In genomic region chr6:16182428-16182827, GRCh38 we compare ENCODE assay signal across 15 cellular contexts. TPM values are rescaled to one million over a fixed set of nuclear protein-coding genes. Genes with fewer than 3 reads are reported as not detected.
DNase-seq lines count a peak whose midpoint lies in the region; ATAC-seq, FAIRE-seq and TF ChIP-seq lines count a peak whose summit lies in the region.
"Had no signal": no experiment of that assay in that cellular context is flagged by ENCODE, and none has a peak within 500 bp of the region (broad histone marks: within the 10 kb centered on the region; RNA-seq: fewer than 3 reads in every experiment).

No MANE protein-coding gene starts in this region.

- H2AFZ ChIP-seq in osteoblast (ENCODE audit: low read length): no peak overlapping the region

- FAIRE-seq in endometrium (lab: Jason Lieb, UNC): peak; percentile 90

- DNase-seq in AG08395 (ENCODE audit: low spot score) (peak; percentile 8), HFF-Myc (ENCODE audit: extremely low read depth, low read depth) (peak; percentile 52), osteoblast (ENCODE audit: insufficient read length, low spot score, missing footprints) (no peak), right atrium auricular region (ENCODE audit: low spot score) (no peak)
- no peak for DNase-seq in stimulated activated CD4-positive, alpha-beta T cell treated with anti-CD3 and anti-CD28 coated beads, Interleukin-1b, Interleukin-23, amount 100 ng/mL, for 48 hours
- DNase-seq: 8988T, NCI-H1436 treated with DMSO at 0.1 percent for 48 hours, Right ventricle myocardium superior had no signal

- H3K4me1 ChIP-seq in osteoblast (ENCODE audit: insufficient read depth, low read length): no peaks in the 10 kb centered on the region
- no peaks in the 10 kb centered on the region for H3K4me1 ChIP-seq in right atrium auricular region
- H3K4me1 ChIP-seq: SJSA1 had no signal

- H3K9me3 ChIP-seq in osteoblast (ENCODE audit: low read depth, low read length) (peaks cover 3% of the 10 kb centered on the region), right atrium auricular region (no peaks in the 10 kb centered on the region)
- H3K9me3 ChIP-seq: SJSA1 had no signal

- H4K20me1 ChIP-seq in osteoblast (ENCODE audit: insufficient read depth, low read length): no peaks in the 10 kb centered on the region
- H4K20me1 ChIP-seq: BLaER1 treated with 17β-estradiol and CSF1 and Interleukin-3, amounts not matched to agents 10 nM and 100 nM had no signal

- H3K27ac ChIP-seq in osteoblast (ENCODE audit: low read depth, low read length): no peak overlapping the region
- no peak overlapping the region for H3K27ac ChIP-seq in right atrium auricular region
- H3K27ac ChIP-seq: BLaER1 treated with 17β-estradiol and CSF1 and Interleukin-3, amounts not matched to agents 10 nM and 100 nM; SJSA1 had no signal

- no peak for TF ChIP-seq CTCF in HFF-Myc (IDR thresholded peaks at IDR 0.05; ENCODE audit: low read depth, low read length, missing control alignments)
- TF ChIP-seq CTCF in osteoblast (IDR thresholded peaks at IDR 0.05; ENCODE audit: extremely low read depth, low read depth, low read length): no peak
- no peak for TF ChIP-seq CTCF in right atrium auricular region (IDR thresholded peaks at IDR 0.05)

- peak overlapping the region; percentile 0 for H3K4me2 ChIP-seq in osteoblast (ENCODE audit: insufficient read depth, low read length)

- H3K4me3 ChIP-seq in HFF-Myc (replicated peaks; ENCODE audit: low read depth, low read length): peak overlapping the region; percentile 5; the same call in 1 of the 2 replicates
- no peak overlapping the region for H3K4me3 ChIP-seq in osteoblast (ENCODE audit: insufficient read depth, low read length)
- H3K4me3 ChIP-seq in right atrium auricular region: no peak overlapping the region
- H3K4me3 ChIP-seq: BLaER1 treated with 17β-estradiol and CSF1 and Interleukin-3, amounts not matched to agents 10 nM and 100 nM; SJSA1 had no signal

- ATAC-seq in HG03520 (IDR thresholded peaks at IDR 0.05; ENCODE audit: unreplicated experiment): no peak
- no peak for ATAC-seq in HG03354 (IDR thresholded peaks at IDR 0.05; ENCODE audit: poor library complexity, severe bottlenecking, unreplicated experiment)

- no peaks in the 10 kb centered on the region for H3K27me3 ChIP-seq in osteoblast (ENCODE audit: insufficient read depth, low read length)
- H3K27me3 ChIP-seq in right atrium auricular region: no peaks in the 10 kb centered on the region
- H3K27me3 ChIP-seq: BLaER1 treated with 17β-estradiol and CSF1 and Interleukin-3, amounts not matched to agents 10 nM and 100 nM; SJSA1 had no signal

- H3K36me3 ChIP-seq in osteoblast (ENCODE audit: insufficient read depth, low read length) (no peaks in the 10 kb centered on the region), right atrium auricular region (no peaks in the 10 kb centered on the region)
- H3K36me3 ChIP-seq: BLaER1 treated with 17β-estradiol and CSF1 and Interleukin-3, amounts not matched to agents 10 nM and 100 nM; SJSA1 had no signal

- H3K79me2 ChIP-seq in osteoblast (ENCODE audit: insufficient read depth, low read length): no peaks in the 10 kb centered on the region

RNA-seq across cellular contexts. Expression of gene MYLIP, which starts 53.5 kb away (rescaled TPM):
- total RNA-seq in osteoblast (10.1 and 13.8 TPM in 2 replicates), right atrium auricular region (10 to 100 TPM; 15.6 to 25.1 TPM)

RNA-seq across cellular contexts. Expression of gene GMPR, which starts 56.0 kb away (rescaled TPM):
- total RNA-seq in osteoblast: 6.5 and 7.4 TPM in 2 replicates
- total RNA-seq in right atrium auricular region: 10 to 100 TPM; 70.1 to 89.5 TPM
- total RNA-seq: CD4-positive, alpha-beta memory T cell; G401 had no signal

Comparison
In these comparisons a context has a peak if more than half of its experiments do, and no peak if none do; other contexts are left out.
1. DNase-seq: peak in AG08395 (single experiment) and HFF-Myc (single experiment); none in osteoblast (single experiment), stimulated activated CD4-positive, alpha-beta T cell treated with anti-CD3 and anti-CD28 coated beads, Interleukin-1b, Interleukin-23, amount 100 ng/mL, for 48 hours (single experiment) and right atrium auricular region (single experiment).